Comparison of ENCODE assay signal across 9 cellular contexts in the genomic region with DNA sequence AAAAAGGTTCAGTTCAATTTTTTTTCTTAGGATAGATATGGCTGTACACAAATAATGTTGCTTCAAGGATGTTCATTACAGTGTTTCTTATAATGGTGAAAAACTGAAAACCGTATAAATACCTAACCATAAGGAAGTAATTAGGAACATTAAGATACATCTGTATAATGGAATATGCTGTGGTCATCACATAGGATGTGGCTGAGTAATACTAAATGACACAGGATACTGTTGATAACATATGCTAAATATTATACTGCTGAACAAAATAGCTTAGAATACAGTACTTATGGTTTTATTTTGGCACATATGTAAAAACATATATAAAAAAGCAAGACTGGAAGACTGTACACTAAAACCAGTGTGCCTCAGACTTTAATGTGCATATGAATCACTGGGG. TPM values are rescaled to one million over a fixed set of nuclear protein-coding genes. Genes with fewer than 3 reads are reported as not detected.
"Had no signal": no experiment of that assay in that cellular context is flagged by ENCODE, and none has a peak within 500 bp of the region (broad histone marks: within the 10 kb centered on the region; RNA-seq: fewer than 3 reads in every experiment).

No MANE protein-coding gene starts in this region.

- H3K27me3 Mint-ChIP-seq: IgD-negative memory B cell had no signal

- H2AFZ ChIP-seq: GM23338 had no signal

- H3K27ac Mint-ChIP-seq: GM23338, H9, IgD-negative memory B cell had no signal

- H3K27ac ChIP-seq: HL-60 had no signal

- DNase-seq: H9, HCEC 1CT, KBM-7 had no signal

- H3K36me3 Mint-ChIP-seq: IgD-negative memory B cell had no signal

- ATAC-seq: GM23338, HepG2 had no signal

- H3K4me3 Mint-ChIP-seq: GM23338, H9, IgD-negative memory B cell had no signal

- H3K4me1 Mint-ChIP-seq: GM23338, H9, IgD-negative memory B cell had no signal

- H3K4me2 ChIP-seq: GM23338 had no signal

- H3K4me3 ChIP-seq: GM23338 had no signal

RNA-seq across cellular contexts. Expression of gene BPIFC, which starts 54.1 kb away (rescaled TPM):
- total RNA-seq: GM23338, H1, H9, HepG2, HT1080 had no signal
